In genomic region chr7:44155191-44156185, GRCh38 we compare ENCODE assay signal across 16 cellular contexts. TPM values are rescaled to one million over a fixed set of nuclear protein-coding genes. Genes with fewer than 3 reads are reported as not detected.
"Had no signal": no experiment of that assay in that cellular context is flagged by ENCODE, and none has a peak within 500 bp of the region (broad histone marks: within the 10 kb centered on the region; RNA-seq: fewer than 3 reads in every experiment).

No MANE protein-coding gene starts in this region.

- H3K36me3 Mint-ChIP-seq: activated naive CD4-positive, alpha-beta T cell treated with anti-CD3 and anti-CD28 coated beads, Interleukin-2, amount 50 U/mL, for 24 hours had no signal

- H3K36me3 ChIP-seq: ovary, thyroid gland, uterus had no signal

- H3K9me3 ChIP-seq: ovary, thyroid gland, uterus had no signal

- H3K4me1 Mint-ChIP-seq: activated naive CD4-positive, alpha-beta T cell treated with anti-CD3 and anti-CD28 coated beads, Interleukin-2, amount 50 U/mL, for 24 hours had no signal

- ATAC-seq: activated CD8-positive, alpha-beta T cell treated with anti-CD3 and anti-CD28 coated beads for 36 hours; esophagus mucosa had no signal

- H3K27me3 Mint-ChIP-seq: activated CD8-positive, alpha-beta T cell treated with anti-CD3 and anti-CD28 coated beads for 36 hours; activated naive CD4-positive, alpha-beta T cell treated with anti-CD3 and anti-CD28 coated beads, Interleukin-2, amount 50 U/mL, for 24 hours had no signal

- H3K4me3 ChIP-seq: dorsolateral prefrontal cortex, ovary, smooth muscle cell, thyroid gland, uterus had no signal

- H3K27ac Mint-ChIP-seq: activated CD8-positive, alpha-beta T cell treated with anti-CD3 and anti-CD28 coated beads for 36 hours; activated naive CD4-positive, alpha-beta T cell treated with anti-CD3 and anti-CD28 coated beads, Interleukin-2, amount 50 U/mL, for 24 hours; nephron progenitor cell had no signal

- H3K27me3 ChIP-seq: dorsolateral prefrontal cortex, ovary, thyroid gland, uterus had no signal

- H3K27ac ChIP-seq: ovary, thyroid gland, uterus had no signal

- H3K4me3 Mint-ChIP-seq: activated CD8-positive, alpha-beta T cell treated with anti-CD3 and anti-CD28 coated beads for 36 hours; activated naive CD4-positive, alpha-beta T cell treated with anti-CD3 and anti-CD28 coated beads, Interleukin-2, amount 50 U/mL, for 24 hours; nephron progenitor cell had no signal

- H3K4me2 ChIP-seq: smooth muscle cell had no signal

- H3K9me3 Mint-ChIP-seq: activated CD8-positive, alpha-beta T cell treated with anti-CD3 and anti-CD28 coated beads for 36 hours; activated naive CD4-positive, alpha-beta T cell treated with anti-CD3 and anti-CD28 coated beads, Interleukin-2, amount 50 U/mL, for 24 hours; nephron progenitor cell had no signal

- DNase-seq: activated CD4-positive, alpha-beta T cell treated with anti-CD3 and anti-CD28 coated beads for 4 hours; activated CD8-positive, alpha-beta T cell treated with anti-CD3 and anti-CD28 coated beads for 36 hours; hypothalamus; nephron progenitor cell; ovary; retina; thyroid gland; uterus had no signal

- H3K4me1 ChIP-seq: uterus had no signal

RNA-seq across cellular contexts. Expression of gene MYL7, which starts 14.4 kb away (rescaled TPM):
- total RNA-seq: activated CD8-positive, alpha-beta T cell treated with anti-CD3 and anti-CD28 coated beads for 36 hours; chondrocyte; esophagus mucosa; glomerular endothelial cell; lung microvascular endothelial cell; T-helper 2 cell treated with Interferon-gamma antibody and Interleukin-4, amounts not matched to agents 100 ng/mL and 5 ng/mL, for 36 hours; thyroid gland; uterus had no signal

RNA-seq across cellular contexts. Expression of gene GCK, which starts 33.8 kb away (rescaled TPM):
- total RNA-seq: esophagus mucosa had no signal
